Comparison of ENCODE assay signal across 13 cellular contexts in genomic region chr2:36362291-36362690, GRCh38. TPM values are rescaled to one million over a fixed set of nuclear protein-coding genes. Genes with fewer than 3 reads are reported as not detected.
DNase-seq lines count a peak whose midpoint lies in the region; ATAC-seq and TF ChIP-seq lines count a peak whose summit lies in the region.
"Had no signal": no experiment of that assay in that cellular context is flagged by ENCODE, and none has a peak within 500 bp of the region (broad histone marks: within the 10 kb centered on the region; RNA-seq: fewer than 3 reads in every experiment).

No MANE protein-coding gene starts in this region.

- H3K4me1 ChIP-seq in upper lobe of left lung (peaks cover 50 to 72% (median 57%) of the 10 kb centered on the region in 4 donors), gastroesophageal sphincter (peaks cover 9 to 94% (median 44%) of the 10 kb centered on the region in 3 donors)
- H3K4me1 ChIP-seq: prostate gland had no signal

- H3K4me3 ChIP-seq in foreskin fibroblast (ENCODE audit: low read depth in 1 of 2, low read length in 2 of 2) (peak overlapping the region in 1 of 2 donors; percentile 10), upper lobe of left lung (no peak overlapping the region), gastroesophageal sphincter (no peak overlapping the region)
- H3K4me3 ChIP-seq: heart right ventricle, prostate gland had no signal

- no peak for TF ChIP-seq CTCF in foreskin fibroblast (IDR thresholded peaks at IDR 0.05; ENCODE audit: low read depth, low read length)
- no peak for TF ChIP-seq CTCF in upper lobe of left lung (IDR thresholded peaks at IDR 0.05)
- TF ChIP-seq CTCF in gastroesophageal sphincter (IDR thresholded peaks at IDR 0.05), result no peak

- 53 to 60% methylated on average over 3 of the region's 3 CpGs for WGBS in upper lobe of left lung, 2 donors
- WGBS in gastroesophageal sphincter (ENCODE audit: low coverage in 1 of 2), 2 donors, result 50 to 75% methylated on average over 3 of the region's 3 CpGs

- DNase-seq in astrocyte of the hippocampus (ENCODE audit: low read depth, low spot score) (peak; percentile 70), foreskin fibroblast (peak; percentile 53 to 77), upper lobe of left lung (no peak)
- DNase-seq in activated effector memory CD4-positive, alpha-beta T cell treated with Interleukin-2 at 50 U/mL for 16 hours, result no peak
- DNase-seq: DMS53, heart right ventricle, NCI-H510A, SIG-M5, substantia nigra had no signal

- H3K36me3 ChIP-seq in upper lobe of left lung, result no peaks in the 10 kb centered on the region
- H3K36me3 ChIP-seq in gastroesophageal sphincter, result no peaks in the 10 kb centered on the region
- H3K36me3 ChIP-seq: heart right ventricle, prostate gland had no signal

- H3K9me3 ChIP-seq in upper lobe of left lung, result no peaks in the 10 kb centered on the region
- H3K9me3 ChIP-seq in gastroesophageal sphincter, result no peaks in the 10 kb centered on the region
- H3K9me3 ChIP-seq: heart right ventricle, prostate gland had no signal

- TF ChIP-seq POLR2A in upper lobe of left lung (IDR thresholded peaks at IDR 0.05) (no peak), gastroesophageal sphincter (IDR thresholded peaks at IDR 0.05) (no peak)

- ATAC-seq in HG03025 (IDR thresholded peaks at IDR 0.05; ENCODE audit: low FRiP score, unreplicated experiment), result peak; percentile 38
- no peak for ATAC-seq in upper lobe of left lung (ENCODE audit: low FRiP score in 2 of 2)
- ATAC-seq in GM21423 (IDR thresholded peaks at IDR 0.05; ENCODE audit: unreplicated experiment), result no peak
- ATAC-seq in gastroesophageal sphincter, result no peak
- ATAC-seq: heart right ventricle had no signal

- peak overlapping the region in 3 of 4 donors; percentile 38 to 44 (median 43) for H3K27ac ChIP-seq in upper lobe of left lung
- peak overlapping the region in 2 of 4 donors; percentile 36 to 42 for H3K27ac ChIP-seq in gastroesophageal sphincter
- H3K27ac ChIP-seq: heart right ventricle, prostate gland had no signal

- TF ChIP-seq EP300 in upper lobe of left lung (IDR thresholded peaks at IDR 0.05), result no peak
- TF ChIP-seq EP300 in gastroesophageal sphincter (IDR thresholded peaks at IDR 0.05), result no peak

- H3K27me3 ChIP-seq in upper lobe of left lung (no peaks in the 10 kb centered on the region), gastroesophageal sphincter (no peaks in the 10 kb centered on the region)

RNA-seq across cellular contexts. Expression of gene CRIM1, which starts 6.7 kb away (rescaled TPM):
- total RNA-seq in upper lobe of left lung, result 100 to 1,000 TPM in 4 of 6 donors, 10 to 100 TPM in 2; 74.7 to 128 (median 110) TPM
- 100 to 1,000 TPM; 150 to 342 (median 203) TPM for total RNA-seq in gastroesophageal sphincter

Comparison
In these comparisons a context has a peak if more than half of its experiments do, and no peak if none do; other contexts are left out.
1. DNase-seq: peak in astrocyte of the hippocampus (single experiment) and foreskin fibroblast (2 of 2); none in upper lobe of left lung (0 of 2) and activated effector memory CD4-positive, alpha-beta T cell treated with Interleukin-2 at 50 U/mL for 16 hours (single experiment).